Comparison of ENCODE assay signal across 16 cellular contexts in the genomic region with DNA sequence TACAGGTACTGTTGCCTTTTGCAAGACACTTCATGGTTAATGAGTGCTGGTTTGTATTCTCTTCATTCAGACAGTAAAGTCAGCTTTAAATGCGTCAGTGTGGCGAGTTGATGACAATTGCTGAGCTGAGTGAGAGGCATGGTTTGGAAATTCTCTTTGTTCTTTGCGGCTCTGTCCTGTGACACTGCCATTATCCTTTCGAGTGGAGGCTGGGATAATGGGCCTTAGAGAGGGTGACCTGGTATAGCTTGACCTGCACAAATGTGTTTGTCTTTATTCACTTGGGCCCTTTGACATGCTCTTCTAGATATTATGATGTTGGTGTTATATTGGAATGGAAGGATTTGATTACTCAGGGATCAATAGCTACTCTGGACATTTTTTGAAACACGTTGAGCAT.
DNase-seq lines count a peak whose midpoint lies in the region; ATAC-seq and TF ChIP-seq lines count a peak whose summit lies in the region.
"Had no signal": no experiment of that assay in that cellular context is flagged by ENCODE, and none has a peak within 500 bp of the region (broad histone marks: within the 10 kb centered on the region; RNA-seq: fewer than 3 reads in every experiment).

No MANE protein-coding gene starts in this region.

- H3K36me3 ChIP-seq in BLaER1: 0 out of 2 replicates have a peak, but pooled peaks cover 8% of the 10 kb centered on the region
- H3K36me3 ChIP-seq in IMR-90 (ENCODE audit: control insufficient read depth, insufficient read depth, low read length): no peaks in the 10 kb centered on the region
- H3K36me3 ChIP-seq: colonic mucosa, HAP-1, tibial nerve had no signal

- no peaks in the 10 kb centered on the region for H3K27me3 ChIP-seq in BLaER1
- H3K27me3 ChIP-seq in IMR-90 (ENCODE audit: control insufficient read depth, insufficient read depth, low read length): no peaks in the 10 kb centered on the region
- H3K27me3 ChIP-seq: colonic mucosa, tibial nerve had no signal

- TF ChIP-seq CTCF in IMR-90 (conservative IDR thresholded peaks at IDR 0.05; ENCODE audit: low read depth, low read length): no peak
- TF ChIP-seq CTCF in mesothelial cell of epicardium (IDR thresholded peaks at IDR 0.05; ENCODE audit: unreplicated experiment): no peak

- peak overlapping the region; percentile 68 for H3K4me2 ChIP-seq in BLaER1
- H3K4me2 ChIP-seq in IMR-90 (ENCODE audit: low read depth, low read length): no peak overlapping the region

- H4K5ac ChIP-seq in IMR-90 (ENCODE audit: low read depth, low read length): peak overlapping the region; percentile 44; the same call in 1 of the 2 replicates

- H2AK9ac ChIP-seq in IMR-90 (replicated peaks; ENCODE audit: low read depth, low read length, poor library complexity): no peak overlapping the region

- H3K4me3 Mint-ChIP-seq in mesothelial cell of epicardium: peak overlapping the region; percentile 1
- no peak overlapping the region for H3K4me3 Mint-ChIP-seq in stimulated activated effector memory CD8-positive, alpha-beta T cell treated with anti-CD3 and anti-CD28 coated beads, Interleukin-12 subunit alpha, Interleukin-12 subunit beta, amount 100 ng/mL, for 72 hours
- H3K4me3 Mint-ChIP-seq in activated CD4-positive, alpha-beta T cell treated with anti-CD3 and anti-CD28 coated beads, Interleukin-2, amount 10 ng/mL, durations not matched to agents 24 days and 14 days: no peak overlapping the region
- H3K4me3 Mint-ChIP-seq: immature natural killer cell; natural killer cell treated with Interleukin-12 subunit alpha and Interleukin-12 subunit beta and Interleukin-15 and Interleukin-18, amount 100 ng/mL, for 72 hours had no signal

- peaks cover 17% of the 10 kb centered on the region for H3K9me3 ChIP-seq in BLaER1
- H3K9me3 ChIP-seq in IMR-90 (ENCODE audit: control insufficient read depth, insufficient read depth, low read length): no peaks in the 10 kb centered on the region
- H3K9me3 ChIP-seq: colonic mucosa, HAP-1, tibial nerve had no signal

- H4K91ac ChIP-seq in IMR-90 (ENCODE audit: insufficient read depth, low read depth, low read length): 0 out of 2 replicates have a peak overlapping the region, but pooled peaks have one; percentile 16

- BruUV-seq in IMR-90 (replicated peaks; lab: Mats Ljungman, UMichigan): no TSS peak

- H4K8ac ChIP-seq in IMR-90 (ENCODE audit: low read depth in 2 of 2, low read length in 2 of 2): no peak overlapping the region

- in situ Hi-C loops in IMR-90 (cut with MboI; ENCODE audit: low sequenced_read_pairs): loop anchor here (25.0 kb wide), 1 partner anchor 195 kb away; no protein-coding TSS in a partner anchor

- POLR2A ChIA-PET in IMR-90 (lab: Charles Lee; ENCODE audit: unreplicated experiment): no interaction called here
- POLR2A ChIA-PET in HEK293T (lab: Yijun Ruan, JAX): no interaction called here

- H3K27ac ChIP-seq in BLaER1: peak overlapping the region; percentile 24; the same call in 1 of the 2 replicates
- H3K27ac ChIP-seq in IMR-90 (ENCODE audit: insufficient read depth, low read length): no peak overlapping the region
- H3K27ac ChIP-seq: tibial nerve had no signal

- CTCF ChIA-PET in IMR-90 (lab: Yijun Ruan, JAX) (no interaction called here), HEK293T (lab: Yijun Ruan, JAX) (interaction anchor here (0.7 kb wide), 1 partner anchor 62 kb away, joined by 5 read pairs; no protein-coding TSS in a partner anchor)

- no peak for TF ChIP-seq POLR2A in IMR-90 (IDR thresholded peaks at IDR 0.05; ENCODE audit: low read depth, low read length)

- H3K4me1 ChIP-seq in BLaER1 (peaks cover 43% of the 10 kb centered on the region), IMR-90 (ENCODE audit: control insufficient read depth, insufficient read depth, low read length) (peaks cover 17% of the 10 kb centered on the region)
- H3K4me1 ChIP-seq: HAP-1, tibial nerve had no signal

- peaks cover 0 to 10% of the 10 kb centered on the region in 2 experiments; a peak in 1 of 4 replicates for H3K79me1 ChIP-seq in IMR-90 (ENCODE audit: low read depth in 1 of 2, low read length in 2 of 2)

- no peak for ATAC-seq in IMR-90 (ENCODE audit: low read depth)
- no peak for ATAC-seq in stimulated activated effector memory CD8-positive, alpha-beta T cell treated with anti-CD3 and anti-CD28 coated beads, Interleukin-12 subunit alpha, Interleukin-12 subunit beta, amount 100 ng/mL, for 72 hours
- ATAC-seq: natural killer cell treated with Interleukin-12 subunit alpha and Interleukin-12 subunit beta and Interleukin-15 and Interleukin-18, amount 100 ng/mL, for 72 hours had no signal

- H2BK20ac ChIP-seq in IMR-90 (ENCODE audit: low read depth, low read length): peak overlapping the region; percentile 69; the same call in 1 of the 2 replicates

- intact Hi-C loops in IMR-90 (cut with micrococcal nuclease): no loop called here
- intact Hi-C loops in activated CD4-positive, alpha-beta T cell treated with anti-CD3 and anti-CD28 coated beads, Interleukin-2, amount 10 ng/mL, durations not matched to agents 24 days and 14 days (cut with micrococcal nuclease): no loop called here

- 0 out of 2 replicates have a peak overlapping the region, but pooled peaks have one; percentile 6 for H3K23ac ChIP-seq in IMR-90 (ENCODE audit: low read depth, low read length)

- H3K4me1 Mint-ChIP-seq in mesothelial cell of epicardium: peaks cover 60% of the 10 kb centered on the region
- no peaks in the 10 kb centered on the region for H3K4me1 Mint-ChIP-seq in stimulated activated effector memory CD8-positive, alpha-beta T cell treated with anti-CD3 and anti-CD28 coated beads, Interleukin-12 subunit alpha, Interleukin-12 subunit beta, amount 100 ng/mL, for 72 hours
- H3K4me1 Mint-ChIP-seq in activated CD4-positive, alpha-beta T cell treated with anti-CD3 and anti-CD28 coated beads, Interleukin-2, amount 10 ng/mL, durations not matched to agents 24 days and 14 days: no peaks in the 10 kb centered on the region
- H3K4me1 Mint-ChIP-seq: immature natural killer cell had no signal

- no peak overlapping the region for H3K56ac ChIP-seq in IMR-90 (ENCODE audit: extremely low read depth, insufficient read depth, low read length)

- H3K9me3 Mint-ChIP-seq in mesothelial cell of epicardium: peaks cover 4% of the 10 kb centered on the region
- H3K9me3 Mint-ChIP-seq in stimulated activated effector memory CD8-positive, alpha-beta T cell treated with anti-CD3 and anti-CD28 coated beads, Interleukin-12 subunit alpha, Interleukin-12 subunit beta, amount 100 ng/mL, for 72 hours: peaks cover 9% of the 10 kb centered on the region
- H3K9me3 Mint-ChIP-seq in activated CD4-positive, alpha-beta T cell treated with anti-CD3 and anti-CD28 coated beads, Interleukin-2, amount 10 ng/mL, durations not matched to agents 24 days and 14 days: peaks cover 4% of the 10 kb centered on the region

- H2AK5ac ChIP-seq in IMR-90 (ENCODE audit: low read depth, low read length): peak overlapping the region; percentile 2; the same call in 1 of the 2 replicates

- dilution Hi-C loops in IMR-90 (cut with HindIII; ENCODE audit: low sequenced_read_pairs, unreplicated experiment): no loop called here

- H4K20me1 ChIP-seq in BLaER1 (no peaks in the 10 kb centered on the region), IMR-90 (ENCODE audit: insufficient read depth, low read length) (no peaks in the 10 kb centered on the region)

- H2BK5ac ChIP-seq in IMR-90 (ENCODE audit: low read depth, low read length, poor library complexity, severe bottlenecking): peak overlapping the region; percentile 10

- DNase-seq in IMR-90 (no peak), SHP77 (lab: John Stamatoyannopoulos, UW) (peak; percentile 38 to 41), mesothelial cell of epicardium (ENCODE audit: low spot score in 2 of 2, unreplicated experiment in 2 of 2) (no peak), HEK293T (ENCODE audit: extremely low spot score) (no peak)
- no peak for DNase-seq in stimulated activated effector memory CD8-positive, alpha-beta T cell treated with anti-CD3 and anti-CD28 coated beads, Interleukin-12 subunit alpha, Interleukin-12 subunit beta, amount 100 ng/mL, for 72 hours (ENCODE audit: low spot score in 2 of 2)
- no peak for DNase-seq in stimulated activated CD4-positive, alpha-beta T cell treated with anti-CD3 and anti-CD28 coated beads, Interleukin-1b, Interleukin-23, amount 100 ng/mL, for 48 hours
- DNase-seq in activated CD4-positive, alpha-beta T cell treated with anti-CD3 and anti-CD28 coated beads, Interleukin-2, amount 10 ng/mL, durations not matched to agents 24 days and 14 days: no peak
- DNase-seq: colonic mucosa; COR-L47; immature natural killer cell; NCI-H524; stimulated activated CD4-positive, alpha-beta T cell treated with anti-CD3 and anti-CD28 coated beads, Interleukin-4, amount 100 ng/mL, for 24 hours had no signal

- peaks cover 12% of the 10 kb centered on the region for H3K9me1 ChIP-seq in IMR-90 (ENCODE audit: insufficient read depth, low read length)

- peak overlapping the region; percentile 85 for H3K18ac ChIP-seq in IMR-90 (ENCODE audit: low read depth, low read length)

- peak overlapping the region; percentile 65 for H3K27ac Mint-ChIP-seq in mesothelial cell of epicardium
- no peak overlapping the region for H3K27ac Mint-ChIP-seq in stimulated activated effector memory CD8-positive, alpha-beta T cell treated with anti-CD3 and anti-CD28 coated beads, Interleukin-12 subunit alpha, Interleukin-12 subunit beta, amount 100 ng/mL, for 72 hours
- H3K27ac Mint-ChIP-seq in activated CD4-positive, alpha-beta T cell treated with anti-CD3 and anti-CD28 coated beads, Interleukin-2, amount 10 ng/mL, durations not matched to agents 24 days and 14 days: no peak overlapping the region
- H3K27ac Mint-ChIP-seq: immature natural killer cell; natural killer cell treated with Interleukin-12 subunit alpha and Interleukin-12 subunit beta and Interleukin-15 and Interleukin-18, amount 100 ng/mL, for 72 hours had no signal

- TF ChIP-seq RAD21 in IMR-90 (IDR thresholded peaks at IDR 0.05; ENCODE audit: low read length): no peak

- H2AFZ ChIP-seq in IMR-90 (replicated peaks; ENCODE audit: low read length, poor library complexity): no peak overlapping the region

- H3K4me3 ChIP-seq in BLaER1: no peak overlapping the region
- H3K4me3 ChIP-seq in IMR-90 (ENCODE audit: insufficient read depth, low read depth, low read length): no peak overlapping the region
- H3K4me3 ChIP-seq: colonic mucosa, HAP-1, tibial nerve had no signal

- H3K14ac ChIP-seq in IMR-90 (replicated peaks; ENCODE audit: low read depth, low read length): no peak overlapping the region

- H3K9ac ChIP-seq in BLaER1 (no peak overlapping the region), IMR-90 (ENCODE audit: low read depth, low read length) (no peak overlapping the region)

- 33% methylated on average over 1 of the region's 5 CpGs; no CpG with 5 or more reads in 1 of the 2 experiments for WGBS in IMR-90 (ENCODE audit: extremely low coverage in 2 of 2, insufficient read length in 1 of 2), 2 experiments

- peak overlapping the region; percentile 16; the same call in 1 of the 3 replicates for H2BK15ac ChIP-seq in IMR-90 (ENCODE audit: low read depth, low read length)

- H3K27me3 Mint-ChIP-seq in mesothelial cell of epicardium (ENCODE audit: low read depth): no peaks in the 10 kb centered on the region
- no peaks in the 10 kb centered on the region for H3K27me3 Mint-ChIP-seq in activated CD4-positive, alpha-beta T cell treated with anti-CD3 and anti-CD28 coated beads, Interleukin-2, amount 10 ng/mL, durations not matched to agents 24 days and 14 days
- H3K27me3 Mint-ChIP-seq: natural killer cell treated with Interleukin-12 subunit alpha and Interleukin-12 subunit beta and Interleukin-15 and Interleukin-18, amount 100 ng/mL, for 72 hours had no signal

- H3K4ac ChIP-seq in IMR-90 (ENCODE audit: low read depth, low read length): peak overlapping the region; percentile 30; the same call in 1 of the 2 replicates

- 0 out of 2 replicates have a peak overlapping the region, but pooled peaks have one; percentile 36 for H2BK120ac ChIP-seq in IMR-90 (ENCODE audit: low read depth, low read length)

- H3K36me3 Mint-ChIP-seq in mesothelial cell of epicardium: peaks cover 4% of the 10 kb centered on the region
- H3K36me3 Mint-ChIP-seq in stimulated activated effector memory CD8-positive, alpha-beta T cell treated with anti-CD3 and anti-CD28 coated beads, Interleukin-12 subunit alpha, Interleukin-12 subunit beta, amount 100 ng/mL, for 72 hours: no peaks in the 10 kb centered on the region
- no peaks in the 10 kb centered on the region for H3K36me3 Mint-ChIP-seq in activated CD4-positive, alpha-beta T cell treated with anti-CD3 and anti-CD28 coated beads, Interleukin-2, amount 10 ng/mL, durations not matched to agents 24 days and 14 days (ENCODE audit: low read depth)
- H3K36me3 Mint-ChIP-seq: natural killer cell treated with Interleukin-12 subunit alpha and Interleukin-12 subunit beta and Interleukin-15 and Interleukin-18, amount 100 ng/mL, for 72 hours had no signal

Comparison
In these comparisons a context has a peak if more than half of its experiments do, and no peak if none do; other contexts are left out.
1. DNase-seq: peak in SHP77 (2 of 2); none in IMR-90 (single experiment), mesothelial cell of epicardium (0 of 2), stimulated activated effector memory CD8-positive, alpha-beta T cell treated with anti-CD3 and anti-CD28 coated beads, Interleukin-12 subunit alpha, Interleukin-12 subunit beta, amount 100 ng/mL, for 72 hours (0 of 2), stimulated activated CD4-positive, alpha-beta T cell treated with anti-CD3 and anti-CD28 coated beads, Interleukin-1b, Interleukin-23, amount 100 ng/mL, for 48 hours (single experiment), activated CD4-positive, alpha-beta T cell treated with anti-CD3 and anti-CD28 coated beads, Interleukin-2, amount 10 ng/mL, durations not matched to agents 24 days and 14 days (single experiment) and HEK293T (single experiment).